Comparison of ENCODE assay signal across 9 cellular contexts in the genomic region with DNA sequence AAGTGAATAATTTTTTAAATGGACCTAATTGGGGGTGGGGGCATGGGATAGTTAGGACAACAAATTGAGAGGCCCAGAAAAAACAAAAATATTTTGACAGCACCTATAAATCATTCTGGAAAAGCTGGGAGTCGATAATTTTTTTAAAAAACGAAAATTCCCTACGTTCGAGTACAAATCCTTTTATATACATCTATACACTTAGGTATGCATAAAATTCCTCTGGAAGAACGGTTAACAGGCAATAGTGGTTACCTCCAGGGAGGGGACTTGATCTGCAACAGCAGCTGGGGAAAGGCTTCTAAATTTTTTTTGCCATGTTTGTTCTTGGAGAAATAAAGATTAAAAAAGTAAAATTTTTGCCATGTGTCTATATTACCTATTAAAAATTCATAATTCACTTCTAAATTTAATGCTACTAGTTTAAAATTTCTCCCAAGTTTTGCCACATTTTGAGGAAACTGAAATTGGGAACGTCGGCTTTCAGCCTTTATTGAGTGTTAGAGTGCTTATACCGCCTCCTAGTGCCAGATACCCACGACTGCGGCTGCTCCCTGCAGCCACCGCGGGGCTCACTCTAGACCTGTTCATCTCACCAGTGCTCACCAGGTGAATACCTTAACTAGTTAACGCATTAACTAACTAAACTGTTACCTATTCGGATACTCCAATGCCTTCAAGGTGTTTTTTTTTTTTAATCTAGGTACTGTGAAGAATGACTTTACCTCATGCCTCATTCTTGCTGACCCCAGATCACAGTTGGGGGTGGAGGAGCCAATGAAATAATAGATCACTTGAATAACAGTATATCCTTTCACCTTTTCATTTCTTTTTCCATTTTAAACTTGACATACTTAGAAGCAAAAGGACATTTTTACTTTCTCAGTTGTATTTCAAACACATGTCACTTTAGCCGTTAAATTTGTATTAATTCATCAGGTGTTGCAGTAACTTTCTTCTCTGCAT. TPM values are rescaled to one million over a fixed set of nuclear protein-coding genes. Genes with fewer than 3 reads are reported as not detected.
DNase-seq lines count a peak whose midpoint lies in the region; ATAC-seq and TF ChIP-seq lines count a peak whose summit lies in the region.
"Had no signal": no experiment of that assay in that cellular context is flagged by ENCODE, and none has a peak within 500 bp of the region (broad histone marks: within the 10 kb centered on the region; RNA-seq: fewer than 3 reads in every experiment).

No MANE protein-coding gene starts in this region.

- peaks cover 9% of the 10 kb centered on the region for H3K27me3 ChIP-seq in CD8-positive, alpha-beta memory T cell (ENCODE audit: insufficient read depth, low read length, poor library complexity, severe bottlenecking)

- no peaks in the 10 kb centered on the region for H3K4me1 ChIP-seq in CD8-positive, alpha-beta memory T cell (ENCODE audit: insufficient read depth, low read length)

- no peaks in the 10 kb centered on the region for H3K36me3 Mint-ChIP-seq in CD8-positive, alpha-beta memory T cell
- no peaks in the 10 kb centered on the region for H3K36me3 Mint-ChIP-seq in activated naive CD4-positive, alpha-beta T cell treated with anti-CD3 and anti-CD28 coated beads, Interleukin-2, amount 10 ng/mL, durations not matched to agents 7 days and 5 days
- H3K36me3 Mint-ChIP-seq in naive B cell (no peaks in the 10 kb centered on the region), mesothelial cell of epicardium (peaks cover 1% of the 10 kb centered on the region)

- no peak overlapping the region for H3K4me3 ChIP-seq in CD8-positive, alpha-beta memory T cell (ENCODE audit: low read length)

- peaks cover 36 to 70% of the 10 kb centered on the region in 2 donors for H3K27me3 Mint-ChIP-seq in CD8-positive, alpha-beta memory T cell
- H3K27me3 Mint-ChIP-seq in activated naive CD4-positive, alpha-beta T cell treated with anti-CD3 and anti-CD28 coated beads, Interleukin-2, amount 10 ng/mL, durations not matched to agents 7 days and 5 days: peaks cover 58% of the 10 kb centered on the region
- peaks cover 54 to 62% (median 57%) of the 10 kb centered on the region in 3 donors for H3K27me3 Mint-ChIP-seq in naive B cell
- peaks cover 84% of the 10 kb centered on the region for H3K27me3 Mint-ChIP-seq in mesothelial cell of epicardium (ENCODE audit: low read depth)

- POLR2A ChIA-PET in CD8-positive, alpha-beta memory T cell (lab: Charles Lee): no interaction called here

- H3K27ac Mint-ChIP-seq in CD8-positive, alpha-beta memory T cell: no peak overlapping the region
- H3K27ac Mint-ChIP-seq in activated naive CD4-positive, alpha-beta T cell treated with anti-CD3 and anti-CD28 coated beads, Interleukin-2, amount 10 ng/mL, durations not matched to agents 7 days and 5 days: no peak overlapping the region
- H3K27ac Mint-ChIP-seq in naive B cell (no peak overlapping the region), mesothelial cell of epicardium (no peak overlapping the region)

- no peaks in the 10 kb centered on the region for H3K9me3 Mint-ChIP-seq in CD8-positive, alpha-beta memory T cell
- no peaks in the 10 kb centered on the region for H3K9me3 Mint-ChIP-seq in activated naive CD4-positive, alpha-beta T cell treated with anti-CD3 and anti-CD28 coated beads, Interleukin-2, amount 10 ng/mL, durations not matched to agents 7 days and 5 days
- H3K9me3 Mint-ChIP-seq in naive B cell: no peaks in the 10 kb centered on the region
- no peaks in the 10 kb centered on the region for H3K9me3 Mint-ChIP-seq in mesothelial cell of epicardium
- H3K9me3 Mint-ChIP-seq: central memory CD8-positive, alpha-beta T cell had no signal

- TF ChIP-seq CTCF in mesothelial cell of epicardium (IDR thresholded peaks at IDR 0.05; ENCODE audit: unreplicated experiment): no peak

- DNase-seq in CD8-positive, alpha-beta memory T cell: peak in 3 of 5 donors; percentile 8 to 55 (median 12)
- DNase-seq in Kasumi-1 (lab: John Stamatoyannopoulos, UW): peak; percentile 48 to 66
- DNase-seq in activated naive CD4-positive, alpha-beta T cell treated with anti-CD3 and anti-CD28 coated beads, Interleukin-2, amount 10 ng/mL, durations not matched to agents 7 days and 5 days: peak; percentile 39
- peak; percentile 3 for DNase-seq in naive B cell
- no peak for DNase-seq in DMS79 treated with DMSO at 0.1 percent for 48 hours (lab: John Stamatoyannopoulos, UW)
- DNase-seq in mesothelial cell of epicardium (ENCODE audit: low spot score in 2 of 2, unreplicated experiment in 2 of 2): no peak
- DNase-seq in pons (ENCODE audit: low spot score): no peak

- CTCF ChIA-PET in CD8-positive, alpha-beta memory T cell (lab: Charles Lee): interaction anchor here (0.6 to 1.2 kb wide), 2 partner anchors 23 to 85 kb away, joined by 3 read pairs; no protein-coding TSS in a partner anchor
- CTCF ChIA-PET in activated naive CD4-positive, alpha-beta T cell treated with anti-CD3 and anti-CD28 coated beads, Interleukin-2, amount 10 ng/mL, durations not matched to agents 7 days and 5 days (lab: Charles Lee): interaction anchor here (1.1 kb wide), 1 partner anchor 85 kb away, joined by 8 read pairs; no protein-coding TSS in a partner anchor

- H3K27ac ChIP-seq in CD8-positive, alpha-beta memory T cell (ENCODE audit: low read depth, low read length): no peak overlapping the region

- no peak overlapping the region for H3K4me3 Mint-ChIP-seq in CD8-positive, alpha-beta memory T cell
- no peak overlapping the region for H3K4me3 Mint-ChIP-seq in activated naive CD4-positive, alpha-beta T cell treated with anti-CD3 and anti-CD28 coated beads, Interleukin-2, amount 10 ng/mL, durations not matched to agents 7 days and 5 days
- H3K4me3 Mint-ChIP-seq in naive B cell: no peak overlapping the region
- no peak overlapping the region for H3K4me3 Mint-ChIP-seq in mesothelial cell of epicardium
- H3K4me3 Mint-ChIP-seq: central memory CD8-positive, alpha-beta T cell had no signal

- no peaks in the 10 kb centered on the region for H3K9me3 ChIP-seq in CD8-positive, alpha-beta memory T cell (ENCODE audit: low read length)

- ATAC-seq in naive B cell (ENCODE audit: low read depth in 2 of 2): peak in 1 of 2 donors; percentile 52
- no peak for ATAC-seq in HG02678 (IDR thresholded peaks at IDR 0.05; ENCODE audit: unreplicated experiment)

- H3K36me3 ChIP-seq in CD8-positive, alpha-beta memory T cell (ENCODE audit: insufficient read depth, low read length): no peaks in the 10 kb centered on the region

- H3K4me1 Mint-ChIP-seq in CD8-positive, alpha-beta memory T cell: peaks cover 0 to 3% (median 0%) of the 10 kb centered on the region in 3 donors
- H3K4me1 Mint-ChIP-seq in activated naive CD4-positive, alpha-beta T cell treated with anti-CD3 and anti-CD28 coated beads, Interleukin-2, amount 10 ng/mL, durations not matched to agents 7 days and 5 days: no peaks in the 10 kb centered on the region
- peaks cover 0 to 4% (median 2%) of the 10 kb centered on the region in 3 donors for H3K4me1 Mint-ChIP-seq in naive B cell
- peaks cover 16% of the 10 kb centered on the region for H3K4me1 Mint-ChIP-seq in mesothelial cell of epicardium
- H3K4me1 Mint-ChIP-seq: central memory CD8-positive, alpha-beta T cell had no signal

RNA-seq across cellular contexts. Expression of a gene that starts 1.8 kb away (rescaled TPM):
- total RNA-seq in CD8-positive, alpha-beta memory T cell: not detected
- not detected for polyA plus RNA-seq in CD8-positive, alpha-beta memory T cell
- not detected for polyA plus RNA-seq in naive B cell (ENCODE audit: low read depth in 6 of 6)
- not detected in 3 replicates for total RNA-seq in mesothelial cell of epicardium

RNA-seq across cellular contexts. Expression of a gene that starts 40.2 kb away (rescaled TPM):
- not detected for total RNA-seq in CD8-positive, alpha-beta memory T cell
- polyA plus RNA-seq in CD8-positive, alpha-beta memory T cell: not detected
- not detected for polyA plus RNA-seq in naive B cell (ENCODE audit: low read depth in 6 of 6)
- total RNA-seq in mesothelial cell of epicardium: not detected in 3 replicates

RNA-seq across cellular contexts. Expression of a gene that starts 40.3 kb away (rescaled TPM):
- not detected for total RNA-seq in CD8-positive, alpha-beta memory T cell
- not detected for polyA plus RNA-seq in CD8-positive, alpha-beta memory T cell
- 1 to 10 TPM in 1 of 6 donors, under 1 TPM in 1, not detected in 4; 0.20 to 2.4 TPM for polyA plus RNA-seq in naive B cell (ENCODE audit: low read depth in 6 of 6)
- 1.2 to 2.1 TPM (median 1.8 TPM) in 3 replicates for total RNA-seq in mesothelial cell of epicardium

Comparison
In these comparisons a context has a peak if more than half of its experiments do, and no peak if none do; other contexts are left out.
1. DNase-seq: peak in CD8-positive, alpha-beta memory T cell (3 of 5), Kasumi-1 (2 of 2), activated naive CD4-positive, alpha-beta T cell treated with anti-CD3 and anti-CD28 coated beads, Interleukin-2, amount 10 ng/mL, durations not matched to agents 7 days and 5 days (single experiment) and naive B cell (single experiment); none in DMS79 treated with DMSO at 0.1 percent for 48 hours (single experiment), mesothelial cell of epicardium (0 of 2) and pons (single experiment).